In genomic region chr6:142331075-142331551, GRCh38 we compare ENCODE assay signal across 12 cellular contexts. TPM values are rescaled to one million over a fixed set of nuclear protein-coding genes. Genes with fewer than 3 reads are reported as not detected.
DNase-seq lines count a peak whose midpoint lies in the region; ATAC-seq, FAIRE-seq and TF ChIP-seq lines count a peak whose summit lies in the region.
"Had no signal": no experiment of that assay in that cellular context is flagged by ENCODE, and none has a peak within 500 bp of the region (broad histone marks: within the 10 kb centered on the region; RNA-seq: fewer than 3 reads in every experiment).

No MANE protein-coding gene starts in this region.

- H3K36me3 ChIP-seq in GM23338 (ENCODE audit: insufficient read depth) (no peaks in the 10 kb centered on the region), keratinocyte (ENCODE audit: control insufficient read depth in 2 of 2, extremely low read depth in 1 of 2, insufficient read depth in 2 of 2, low read length in 2 of 2) (no peaks in the 10 kb centered on the region), ascending aorta (no peaks in the 10 kb centered on the region)
- no peaks in the 10 kb centered on the region for H3K36me3 ChIP-seq in effector memory CD4-positive, alpha-beta T cell (ENCODE audit: control insufficient read depth, insufficient read depth, low read length)
- H3K36me3 ChIP-seq: spleen, stomach had no signal

- H3F3A ChIP-seq in GM23338 (replicated peaks; ENCODE audit: low read depth): no peaks in the 10 kb centered on the region

- H3K79me2 ChIP-seq in GM23338 (replicated peaks; ENCODE audit: insufficient read depth): no peaks in the 10 kb centered on the region
- no peaks in the 10 kb centered on the region for H3K79me2 ChIP-seq in keratinocyte (ENCODE audit: control insufficient read depth, insufficient read depth, low read length)

- FAIRE-seq in keratinocyte (lab: Jason Lieb, UNC) (peak; percentile 53), RCC 7860 (lab: Jason Lieb, UNC) (no peak)

- H3K9ac ChIP-seq in keratinocyte (ENCODE audit: control insufficient read depth, extremely low read depth, insufficient read depth, low read length): no peak overlapping the region

- peaks cover 18% of the 10 kb centered on the region; the same call in 2 of the 3 replicates for H3K4me1 Mint-ChIP-seq in GM23338
- peaks cover 18% of the 10 kb centered on the region for H3K4me1 Mint-ChIP-seq in activated naive CD8-positive, alpha-beta T cell (ENCODE audit: low read depth)

- peaks cover 10% of the 10 kb centered on the region for H3K4me1 ChIP-seq in GM23338 (ENCODE audit: insufficient read depth)
- H3K4me1 ChIP-seq in keratinocyte (ENCODE audit: control insufficient read depth, extremely low read depth, insufficient read depth, low read length): peaks cover 14% of the 10 kb centered on the region
- H3K4me1 ChIP-seq in effector memory CD4-positive, alpha-beta T cell (ENCODE audit: control insufficient read depth, insufficient read depth, low read length, poor library complexity, severe bottlenecking): no peaks in the 10 kb centered on the region
- no peaks in the 10 kb centered on the region for H3K4me1 ChIP-seq in ascending aorta
- H3K4me1 ChIP-seq: spleen had no signal

- H3K9me3 ChIP-seq in keratinocyte (ENCODE audit: control insufficient read depth, low read depth, low read length) (no peaks in the 10 kb centered on the region), ascending aorta (no peaks in the 10 kb centered on the region)
- H3K9me3 ChIP-seq in effector memory CD4-positive, alpha-beta T cell (ENCODE audit: control insufficient read depth, low read length): no peaks in the 10 kb centered on the region
- H3K9me3 ChIP-seq: spleen, stomach had no signal

- intact Hi-C loops in ascending aorta (cut with DNase I): no loop called here

- DNase-seq in AG08395 (ENCODE audit: low spot score): peak; percentile 7
- DNase-seq in GM23338 (ENCODE audit: low spot score): no peak
- DNase-seq in keratinocyte (ENCODE audit: low read depth, low spot score): no peak
- DNase-seq in RCC 7860 (ENCODE audit: low spot score): no peak
- no peak for DNase-seq in effector memory CD4-positive, alpha-beta T cell
- no peak for DNase-seq in NCI-H2227 (lab: John Stamatoyannopoulos, UW; ENCODE audit: unreplicated experiment)
- DNase-seq in ascending aorta (ENCODE audit: low spot score in 2 of 2): no peak
- DNase-seq: cortex of kidney, hippocampal formation, spleen, stomach had no signal

- dilution Hi-C loops in keratinocyte (cut with MboI; ENCODE audit: extremely low pct_ligation_motif_present, low sequenced_read_pairs): no loop called here

- H3K4me2 ChIP-seq in GM23338 (no peak overlapping the region), keratinocyte (ENCODE audit: control insufficient read depth, extremely low read depth, insufficient read depth, low read depth, low read length) (peak overlapping the region; percentile 17)

- H2AFZ ChIP-seq in GM23338: no peak overlapping the region
- no peak overlapping the region for H2AFZ ChIP-seq in keratinocyte (ENCODE audit: control insufficient read depth, low read length)

- ATAC-seq in GM23338: no peak

- H3K4me3 ChIP-seq in GM23338 (no peak overlapping the region), keratinocyte (ENCODE audit: control insufficient read depth in 2 of 3, extremely low read depth in 1 of 3, insufficient read depth in 2 of 3, low read depth in 1 of 3, low read length in 3 of 3) (no peak overlapping the region), ascending aorta (no peak overlapping the region)
- no peak overlapping the region for H3K4me3 ChIP-seq in effector memory CD4-positive, alpha-beta T cell (ENCODE audit: insufficient read depth, low read depth, low read length, poor library complexity, severe bottlenecking)
- H3K4me3 ChIP-seq: spleen, stomach had no signal

- no peak overlapping the region for H3K4me3 Mint-ChIP-seq in GM23338
- peak overlapping the region; percentile 38 for H3K4me3 Mint-ChIP-seq in activated naive CD8-positive, alpha-beta T cell

- H3K27me3 ChIP-seq in GM23338 (ENCODE audit: insufficient read depth): no peaks in the 10 kb centered on the region
- H3K27me3 ChIP-seq in keratinocyte (ENCODE audit: control insufficient read depth, extremely low read depth, insufficient read depth, low read length): no peaks in the 10 kb centered on the region
- H3K27me3 ChIP-seq in effector memory CD4-positive, alpha-beta T cell (replicated peaks; ENCODE audit: control insufficient read depth, insufficient read depth, low read length, poor library complexity, severe bottlenecking): no peaks in the 10 kb centered on the region
- no peaks in the 10 kb centered on the region for H3K27me3 ChIP-seq in ascending aorta
- H3K27me3 ChIP-seq: spleen, stomach had no signal

- H3K27me3 Mint-ChIP-seq in GM23338 (ENCODE audit: insufficient read depth, low read depth, poor library complexity): no peaks in the 10 kb centered on the region
- no peaks in the 10 kb centered on the region for H3K27me3 Mint-ChIP-seq in activated naive CD8-positive, alpha-beta T cell

- no peaks in the 10 kb centered on the region for H3K9me2 ChIP-seq in GM23338 (ENCODE audit: insufficient read depth)

- no peak overlapping the region for H3K27ac ChIP-seq in GM23338 (ENCODE audit: low read depth)
- no peak overlapping the region for H3K27ac ChIP-seq in keratinocyte (ENCODE audit: control insufficient read depth, insufficient read depth, low read length)
- H3K27ac ChIP-seq in effector memory CD4-positive, alpha-beta T cell (ENCODE audit: insufficient read depth, low read length, poor library complexity, severe bottlenecking): no peak overlapping the region
- no peak overlapping the region for H3K27ac ChIP-seq in ascending aorta
- H3K27ac ChIP-seq: spleen, stomach had no signal

- no peaks in the 10 kb centered on the region for H3K36me3 Mint-ChIP-seq in GM23338 (ENCODE audit: low read depth)
- H3K36me3 Mint-ChIP-seq in activated naive CD8-positive, alpha-beta T cell: no peaks in the 10 kb centered on the region

- no peaks in the 10 kb centered on the region for H3K9me3 Mint-ChIP-seq in GM23338
- no peaks in the 10 kb centered on the region for H3K9me3 Mint-ChIP-seq in activated naive CD8-positive, alpha-beta T cell (ENCODE audit: low read depth)

- TF ChIP-seq CTCF in GM23338 (conservative IDR thresholded peaks at IDR 0.05; ENCODE audit: low read depth in 2 of 2) (no peak), keratinocyte (optimal IDR thresholded peaks at IDR 0.05 in 1 of 3, IDR thresholded peaks at IDR 0.05 in 1 of 3, conservative IDR thresholded peaks at IDR 0.05 in 1 of 3; ENCODE audit: extremely low read depth in 1 of 3, insufficient read depth in 2 of 3, low read length in 3 of 3) (no peak), ascending aorta (IDR thresholded peaks at IDR 0.05) (no peak)

- H3K9me1 ChIP-seq in keratinocyte (ENCODE audit: control insufficient read depth, extremely low read depth, insufficient read depth, low read length): no peaks in the 10 kb centered on the region

- no peaks in the 10 kb centered on the region for H4K20me1 ChIP-seq in GM23338 (replicated peaks; ENCODE audit: insufficient read depth)
- H4K20me1 ChIP-seq in keratinocyte (ENCODE audit: control insufficient read depth, extremely low read depth, insufficient read depth, low read length): no peaks in the 10 kb centered on the region

- H3K27ac Mint-ChIP-seq in GM23338: peak overlapping the region; percentile 25
- peak overlapping the region; percentile 47 for H3K27ac Mint-ChIP-seq in activated naive CD8-positive, alpha-beta T cell

TF ChIP-seq in GM23338, 12 proteins besides CTCF, POLR2A, EP300 and RAD21:
- TF ChIP-seq REST (IDR thresholded peaks at IDR 0.05; ENCODE audit: unreplicated experiment) (no peak), EZH2phosphoT487 (IDR thresholded peaks at IDR 0.05; ENCODE audit: unreplicated experiment) (no peak), ZNF331 (CRISPR knock-in tag; IDR thresholded peaks at IDR 0.05; ENCODE audit: low read depth) (no peak), JUNB (IDR thresholded peaks at IDR 0.05; ENCODE audit: unreplicated experiment) (no peak)

RNA-seq across cellular contexts. Expression of gene ADGRG6, which starts 29.3 kb away (rescaled TPM):
- 4.9 and 7.7 TPM in 2 replicates for total RNA-seq in GM23338 (2014; rRNA removed; shearing (Covaris generic))
- polyA plus RNA-seq in GM23338 (2016; fragmentation: Nextera tagmentation; extraction: Ambion mirVana) (1.3 and 1.8 TPM in 2 replicates), keratinocyte (9.4 to 20.1 TPM (median 14.6 TPM) in 3 replicates)
- polyA plus RNA-seq in keratinocyte (2011; ENCODE audit: low read depth): 4.0 TPM
- polyA plus RNA-seq in keratinocyte (2011; cell fraction: cytosol; rRNA removed): 2.8 and 5.8 TPM in 2 replicates
- 13.9 and 17.9 TPM in 2 replicates for polyA plus RNA-seq in keratinocyte (2011; cell fraction: nucleus; rRNA removed)
- 4.4 and 9.6 TPM in 2 replicates for polyA plus RNA-seq in keratinocyte (2012; ENCODE audit: low replicate concordance)
- 21.1 to 41.4 TPM (median 25.8 TPM) in 3 replicates for polyA minus RNA-seq in keratinocyte
- polyA minus RNA-seq in keratinocyte (2011; cell fraction: cytosol; rRNA and poly(A)+ RNA removed): 3.3 TPM
- polyA minus RNA-seq in keratinocyte (2011; cell fraction: nucleus; rRNA and poly(A)+ RNA removed): 33.2 and 51.7 TPM in 2 replicates
- total RNA-seq in ascending aorta: 7.7 TPM
